Comparison of ENCODE assay signal across 14 cellular contexts in the genomic region with DNA sequence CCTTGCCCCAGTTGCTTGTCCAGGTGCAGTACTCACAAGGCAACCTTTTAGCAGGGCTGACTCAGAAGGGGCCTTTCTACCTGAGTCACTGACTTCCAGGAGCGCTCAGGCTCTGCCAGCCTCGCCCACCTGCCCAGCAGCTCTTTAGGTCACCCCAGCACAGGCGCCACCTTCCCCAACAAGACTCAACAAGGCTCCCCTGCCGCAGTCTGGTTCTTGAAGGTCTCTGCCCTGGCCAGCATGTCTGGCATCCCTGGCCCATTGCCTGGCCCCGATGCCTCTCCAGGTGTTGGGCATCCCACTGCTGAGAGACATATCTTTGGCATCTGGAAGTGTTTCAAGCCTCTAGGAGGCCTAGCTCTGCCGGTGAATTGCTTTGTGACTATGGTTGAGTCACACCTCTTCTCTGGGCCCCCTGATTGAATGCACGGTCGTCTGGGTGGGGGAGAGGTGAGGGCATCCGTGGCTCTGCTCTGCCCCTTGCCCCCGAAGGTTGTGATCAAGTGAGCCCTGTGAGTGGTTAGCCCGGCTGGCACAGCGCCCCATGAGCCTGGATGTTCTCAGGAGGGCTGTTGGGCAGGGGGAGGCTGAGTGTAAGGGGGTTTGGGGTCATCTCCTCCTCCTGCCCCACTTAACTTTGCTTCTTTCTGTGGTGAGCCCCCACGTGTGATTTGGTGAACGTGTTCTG. TPM values are rescaled to one million over a fixed set of nuclear protein-coding genes. Genes with fewer than 3 reads are reported as not detected.
A peak's percentile ranks its signal among the peaks of the same experiment; 100 is the strongest.
DNase-seq lines count a peak whose midpoint lies in the region; ATAC-seq and TF ChIP-seq lines count a peak whose summit lies in the region.
"Had no signal": no experiment of that assay in that cellular context is flagged by ENCODE, and none has a peak within 500 bp of the region (broad histone marks: within the 10 kb centered on the region; RNA-seq: fewer than 3 reads in every experiment).

No MANE protein-coding gene starts in this region.

- no peaks in the 10 kb centered on the region for H3K36me3 ChIP-seq in ascending aorta
- H3K36me3 ChIP-seq in lower lobe of right lung, result no peaks in the 10 kb centered on the region
- no peaks in the 10 kb centered on the region for H3K36me3 ChIP-seq in H7 (replicated peaks; ENCODE audit: control insufficient read depth, insufficient read depth, low read length)

- H3K4me3 ChIP-seq in ascending aorta, result no peak overlapping the region
- H3K4me3 ChIP-seq in lower lobe of right lung, result no peak overlapping the region
- no peak overlapping the region for H3K4me3 ChIP-seq in H7 (ENCODE audit: insufficient read depth, low read depth, low read length)
- H3K4me3 ChIP-seq: GM23338 had no signal

- no peak for TF ChIP-seq CTCF in ascending aorta (IDR thresholded peaks at IDR 0.05)
- no peak for TF ChIP-seq CTCF in lower lobe of right lung (IDR thresholded peaks at IDR 0.05)

- H3K27ac ChIP-seq in ascending aorta (peak overlapping the region; percentile 95 to 97), lower lobe of right lung (peak overlapping the region; percentile 3)

- intact Hi-C loops in ascending aorta (cut with DNase I) (no loop called here), lower lobe of right lung (cut with DNase I) (no loop called here)

- H3K9me3 ChIP-seq in ascending aorta, result no peaks in the 10 kb centered on the region
- H3K9me3 ChIP-seq in lower lobe of right lung, result no peaks in the 10 kb centered on the region

- ATAC-seq in lower lobe of right lung (no peak), GM21367 (IDR thresholded peaks at IDR 0.05; ENCODE audit: unreplicated experiment) (no peak)
- ATAC-seq: GM23338 had no signal

- H3K27me3 ChIP-seq in ascending aorta, result no peaks in the 10 kb centered on the region
- no peaks in the 10 kb centered on the region for H3K27me3 ChIP-seq in lower lobe of right lung (ENCODE audit: low read depth)
- H3K27me3 ChIP-seq in H7 (ENCODE audit: control insufficient read depth, insufficient read depth, low read length), result no peaks in the 10 kb centered on the region

- H3K4me1 ChIP-seq in ascending aorta, result peaks cover 24 to 69% of the 10 kb centered on the region in 2 donors
- peaks cover 50% of the 10 kb centered on the region for H3K4me1 ChIP-seq in lower lobe of right lung

- DNase-seq in stimulated activated CD4-positive, alpha-beta T cell treated with anti-CD3 and anti-CD28 coated beads, Interleukin-1b, Interleukin-23, amount 100 ng/mL, for 48 hours, result peak; percentile 20
- no peak for DNase-seq in stimulated activated CD4-positive, alpha-beta T cell treated with anti-CD3 and anti-CD28 coated beads, Interleukin-4, amount 100 ng/mL, for 1 hour
- DNase-seq in ascending aorta (ENCODE audit: low spot score in 2 of 2) (no peak), lower lobe of right lung (no peak), NCI-H2081 (lab: John Stamatoyannopoulos, UW) (no peak), H7 (no peak), DMS53 treated with DMSO at 0.1 percent for 48 hours (lab: John Stamatoyannopoulos, UW; ENCODE audit: unreplicated experiment) (no peak)
- DNase-seq: activated T-cell treated with anti-CD3 and anti-CD28 coated beads, Interleukin-2, amount 50 U/mL, for 24 hours; anterior cingulate cortex; effector CD4-positive, alpha-beta T cell; NCI-H510A; SHP77 had no signal

RNA-seq across cellular contexts. Expression of a gene that starts 21.6 kb away (rescaled TPM):
- total RNA-seq in ascending aorta (53.5 TPM), lower lobe of right lung (28.9 TPM)
- 13.3 and 14.3 TPM in 2 replicates for total RNA-seq in H7 (2014; rRNA removed; shearing (Covaris generic))

RNA-seq across cellular contexts. Expression of a gene that starts 29.3 kb away (rescaled TPM):
- total RNA-seq in ascending aorta, result 159 TPM
- 56.5 TPM for total RNA-seq in lower lobe of right lung
- total RNA-seq in H7 (2014; rRNA removed; shearing (Covaris generic)), result 132 and 168 TPM in 2 replicates

RNA-seq across cellular contexts. Expression of a gene that starts 43.3 kb away (rescaled TPM):
- 258 TPM for total RNA-seq in ascending aorta
- 15.0 TPM for total RNA-seq in lower lobe of right lung
- 4.3 and 5.0 TPM in 2 replicates for total RNA-seq in H7 (2014; rRNA removed; shearing (Covaris generic))

RNA-seq across cellular contexts. Expression of a gene that starts 43.8 kb away (rescaled TPM):
- total RNA-seq in ascending aorta, result 6.7 TPM
- 21.7 TPM for total RNA-seq in lower lobe of right lung
- total RNA-seq in H7 (2014; rRNA removed; shearing (Covaris generic)), result 19.2 and 23.4 TPM in 2 replicates

Comparison
In these comparisons a context has a peak if more than half of its experiments do, and no peak if none do; other contexts are left out.
1. RNA of a gene that starts 43.3 kb away (total RNA-seq): 258 TPM in ascending aorta (single experiment); 15.0 TPM in lower lobe of right lung (single experiment) and 4.3 to 5.0 TPM in H7; every median in the first group is over 10 times any median in the second.